In the genomic region with DNA sequence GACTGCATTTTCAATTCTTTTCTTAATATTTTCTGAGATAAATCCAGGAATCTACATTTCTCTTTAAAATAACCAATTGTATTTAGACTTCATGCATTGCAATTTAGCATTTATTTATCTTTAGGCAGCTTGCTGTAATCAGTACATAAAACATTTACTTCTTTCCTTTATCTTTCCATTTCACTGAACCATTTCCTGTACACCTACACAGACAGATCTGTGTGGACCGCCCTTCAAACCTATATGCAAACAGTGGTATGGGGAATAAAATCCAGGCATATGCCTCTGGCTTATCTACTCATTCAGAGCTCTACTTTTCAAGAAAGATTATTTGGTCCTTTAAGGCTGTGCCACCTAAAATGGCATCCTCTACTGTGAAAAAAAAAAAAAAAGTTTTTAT, we compare ENCODE assay signal across 7 cellular contexts.
"Had no signal": no experiment of that assay in that cellular context is flagged by ENCODE, and none has a peak within 500 bp of the region (broad histone marks: within the 10 kb centered on the region; RNA-seq: fewer than 3 reads in every experiment).

No MANE protein-coding gene starts in this region.

- DNase-seq: GOT3, H7, KG1 had no signal

- H3K36me3 ChIP-seq: HAP-1 had no signal

- H3K4me1 ChIP-seq: HAP-1 had no signal

- H3K27ac ChIP-seq: HL-60 had no signal

- H3K9me3 Mint-ChIP-seq: IgD-negative memory B cell had no signal

- ATAC-seq: HepG2 had no signal

- H3K9me3 ChIP-seq: HAP-1 had no signal

- H3K27ac Mint-ChIP-seq: IgD-negative memory B cell had no signal

- H3K4me3 ChIP-seq: HAP-1 had no signal

- H3K36me3 Mint-ChIP-seq: IgD-negative memory B cell had no signal
